1 cellular context compared by ENCODE assay signal in genomic region chr22:38454361-38455062, GRCh38.
TF ChIP-seq lines count a peak whose summit lies in the region.

No MANE protein-coding gene starts in this region.

TF ChIP-seq in H1, 55 proteins besides CTCF, POLR2A, EP300 and RAD21:
- TF ChIP-seq SP4 (IDR thresholded peaks at IDR 0.05; ENCODE audit: low read length) (no peak), EZH2 (IDR thresholded peaks at IDR 0.05; ENCODE audit: low read depth, low read length, severe bottlenecking) (peak; percentile 80), RXRA (IDR thresholded peaks at IDR 0.05; ENCODE audit: insufficient read depth, low read depth, low read length) (peak; percentile 87; the same call in 1 of the 2 replicates), RBBP5 (IDR thresholded peaks at IDR 0.05; ENCODE audit: borderline replicate concordance, low read depth, low read length) (0 out of 2 replicates have a peak, but pooled peaks have one; percentile 14), SUZ12 (IDR thresholded peaks at IDR 0.05; ENCODE audit: low read length) (peak; percentile 66; the same call in 1 of the 2 replicates), SIN3A (conservative IDR thresholded peaks at IDR 0.05 in 1 of 2, IDR thresholded peaks at IDR 0.05 in 1 of 2; ENCODE audit: low read depth in 1 of 2, low read length in 2 of 2) (0 out of 4 replicates have a peak, but pooled peaks of 1 of the 2 experiments have one; percentile 29), SP1 (IDR thresholded peaks at IDR 0.05; ENCODE audit: low read depth, low read length) (no peak), KDM1A (IDR thresholded peaks at IDR 0.05; ENCODE audit: borderline replicate concordance, low read length) (no peak)
TF ChIP-seq in H1: peak in this region for 5.
